ENCODE assay signal across 31 cellular contexts in the genomic region with DNA sequence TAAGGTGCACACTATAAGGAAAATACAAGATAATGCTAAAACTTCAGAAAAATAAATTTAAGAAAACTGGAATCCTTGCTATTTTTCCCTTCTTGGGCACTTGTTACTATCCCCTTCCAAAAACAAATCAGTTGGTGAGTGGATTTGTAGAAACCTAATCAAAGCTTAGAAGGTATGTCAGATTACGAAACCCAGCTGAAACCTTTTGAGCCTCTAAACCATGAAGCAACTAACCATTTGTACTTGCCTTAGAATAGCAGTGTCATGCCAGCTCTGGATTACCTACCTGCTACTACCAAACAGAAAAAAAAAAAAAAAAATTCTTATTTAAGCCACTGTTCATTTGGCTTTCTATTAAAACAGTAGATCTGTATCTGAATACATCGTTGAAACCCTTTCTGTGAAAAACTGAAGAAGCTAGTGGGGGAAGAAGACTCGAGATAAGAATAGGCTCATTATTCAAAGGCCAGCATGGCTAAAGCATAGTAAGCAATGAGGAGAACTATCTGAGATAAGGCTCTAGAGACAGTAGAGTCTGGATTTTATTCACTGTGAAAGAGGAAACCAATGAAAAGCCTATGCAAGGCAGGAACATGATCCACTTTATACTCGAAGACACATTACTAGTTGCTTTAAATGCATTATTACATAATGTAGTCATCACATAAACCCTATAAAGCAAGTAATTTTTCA. TPM values are rescaled to one million over a fixed set of nuclear protein-coding genes. Genes with fewer than 3 reads are reported as not detected.
DNase-seq lines count a peak whose midpoint lies in the region; ATAC-seq, FAIRE-seq and TF ChIP-seq lines count a peak whose summit lies in the region.
"Had no signal": no experiment of that assay in that cellular context is flagged by ENCODE, and none has a peak within 500 bp of the region (broad histone marks: within the 10 kb centered on the region; RNA-seq: fewer than 3 reads in every experiment).

No MANE protein-coding gene starts in this region.

- CTCF ChIA-PET in naive thymus-derived CD4-positive, alpha-beta T cell (lab: Charles Lee): no interaction called here

- DNase-seq in GM19239 (ENCODE audit: insufficient read length, low spot score): no peak
- DNase-seq in SK-MEL-5 (ENCODE audit: low read depth, low spot score): peak; percentile 62
- DNase-seq in erythroblast (lab: John Stamatoyannopoulos, UW): peak; percentile 41 to 56
- DNase-seq in naive thymus-derived CD4-positive, alpha-beta T cell: no peak
- DNase-seq in Ammon's horn (ENCODE audit: low spot score): no peak
- DNase-seq in CD1c-positive myeloid dendritic cell (ENCODE audit: extremely low spot score): no peak
- DNase-seq: activated CD4-positive, alpha-beta T cell treated with anti-CD3 and anti-CD28 coated beads for 1 hour; activated CD8-positive, alpha-beta T cell treated with anti-CD3 and anti-CD28 coated beads, Interleukin-2, amount 10 ng/mL, durations not matched to agents 7 days and 5 days; activated naive CD4-positive, alpha-beta T cell; amniotic stem cell; CD4-positive, CD25-positive, alpha-beta regulatory T cell; DMS153; foreskin keratinocyte; GM23248; immature natural killer cell; left ventricle myocardium superior; NCI-H146; NCI-H2171 treated with DMSO at 0.1 percent for 48 hours; NCI-H524 treated with DMSO at 0.1 percent for 48 hours; stimulated activated CD4-positive, alpha-beta T cell treated with anti-CD3 and anti-CD28 coated beads, Interleukin-4, amount 100 ng/mL, for 24 hours; stimulated activated naive CD8-positive, alpha-beta T cell treated with anti-CD3 and anti-CD28 coated beads, Interleukin-15, Interleukin-2, amounts not matched to agents 100 U/mL and 50 U/mL, for 24 hours; T1000; thyroid gland had no signal

- H3K27me3 ChIP-seq in naive thymus-derived CD4-positive, alpha-beta T cell (ENCODE audit: control insufficient read depth in 2 of 2, insufficient read depth in 2 of 2, low read length in 2 of 2): no peaks in the 10 kb centered on the region
- H3K27me3 ChIP-seq: cardiac muscle cell, foreskin keratinocyte, hepatocyte, neural progenitor cell, thyroid gland had no signal

- no peak overlapping the region for H3K27ac ChIP-seq in naive thymus-derived CD4-positive, alpha-beta T cell (ENCODE audit: low read depth, low read length)
- H3K27ac ChIP-seq: cardiac muscle cell, foreskin keratinocyte, GM23248, hepatocyte, neural progenitor cell, prostate gland, thyroid gland had no signal

- peaks cover 8 to 46% (median 35%) of the 10 kb centered on the region in 5 donors for H3K36me3 Mint-ChIP-seq in naive thymus-derived CD4-positive, alpha-beta T cell

- FAIRE-seq in GM19239 (lab: Jason Lieb, UNC): peak; percentile 21
- FAIRE-seq: G401.6 had no signal

- peaks cover 0 to 8% of the 10 kb centered on the region in 2 donors for H3K4me1 ChIP-seq in naive thymus-derived CD4-positive, alpha-beta T cell (ENCODE audit: control insufficient read depth in 2 of 2, insufficient read depth in 2 of 2, low read length in 2 of 2)
- H3K4me1 ChIP-seq: foreskin keratinocyte, prostate gland had no signal

- no peaks in the 10 kb centered on the region for H3K27me3 Mint-ChIP-seq in naive thymus-derived CD4-positive, alpha-beta T cell
- H3K27me3 Mint-ChIP-seq: CD4-positive, CD25-positive, alpha-beta regulatory T cell; dendritic cell treated with granulocyte-macrophage colony-stimulating factor and Interleukin-4, amounts not matched to agents 40 ng/mL and 50 ng/mL, for 4 days had no signal

- H3K9me3 Mint-ChIP-seq in naive thymus-derived CD4-positive, alpha-beta T cell: peaks cover 0 to 4% (median 0%) of the 10 kb centered on the region in 11 donors
- H3K9me3 Mint-ChIP-seq: dendritic cell treated with granulocyte-macrophage colony-stimulating factor and Interleukin-4, amounts not matched to agents 40 ng/mL and 50 ng/mL, for 4 days; immature natural killer cell had no signal

- no peak for TF ChIP-seq POLR2A in erythroblast (IDR thresholded peaks at IDR 0.05; ENCODE audit: low read length)

- H3K9me3 ChIP-seq in naive thymus-derived CD4-positive, alpha-beta T cell (ENCODE audit: control insufficient read depth in 2 of 3, low read length in 3 of 3): no peaks in the 10 kb centered on the region
- H3K9me3 ChIP-seq: prostate gland, thyroid gland had no signal

- H3K4me3 ChIP-seq in naive thymus-derived CD4-positive, alpha-beta T cell (ENCODE audit: low read length): no peak overlapping the region
- H3K4me3 ChIP-seq: cardiac muscle cell, GM23248, hepatocyte, neural progenitor cell, prostate gland, thyroid gland had no signal

- in situ Hi-C loops in SK-MEL-5 (cut with HindIII; ENCODE audit: low pct_unique_long_range_greater_than_20kb, low sequenced_read_pairs): no loop called here

- POLR2A ChIA-PET in naive thymus-derived CD4-positive, alpha-beta T cell (lab: Charles Lee): interaction anchor here (1.8 kb wide), 1 partner anchor 30 kb away, joined by 8 read pairs; the partner anchor contains the start of gene OSBPL8

- intact Hi-C loops in naive thymus-derived CD4-positive, alpha-beta T cell (cut with micrococcal nuclease): no loop called here

- H3K4me3 Mint-ChIP-seq in naive thymus-derived CD4-positive, alpha-beta T cell: peak overlapping the region in 2 of 10 donors; percentile 12 to 13
- H3K4me3 Mint-ChIP-seq: activated CD8-positive, alpha-beta T cell treated with anti-CD3 and anti-CD28 coated beads, Interleukin-2, amount 10 ng/mL, durations not matched to agents 7 days and 5 days; CD4-positive, CD25-positive, alpha-beta regulatory T cell; dendritic cell treated with granulocyte-macrophage colony-stimulating factor and Interleukin-4, amounts not matched to agents 40 ng/mL and 50 ng/mL, for 4 days; immature natural killer cell; neural progenitor cell had no signal

- H3K4me1 Mint-ChIP-seq in naive thymus-derived CD4-positive, alpha-beta T cell: peaks cover 8 to 78% (median 65%) of the 10 kb centered on the region in 7 donors
- H3K4me1 Mint-ChIP-seq: neural progenitor cell had no signal

- H3K27ac Mint-ChIP-seq in naive thymus-derived CD4-positive, alpha-beta T cell: peak overlapping the region in 2 of 9 donors; percentile 1 to 51
- H3K27ac Mint-ChIP-seq: activated CD8-positive, alpha-beta T cell treated with anti-CD3 and anti-CD28 coated beads, Interleukin-2, amount 10 ng/mL, durations not matched to agents 7 days and 5 days; dendritic cell treated with granulocyte-macrophage colony-stimulating factor and Interleukin-4, amounts not matched to agents 40 ng/mL and 50 ng/mL, for 4 days; neural progenitor cell had no signal

- ATAC-seq in naive thymus-derived CD4-positive, alpha-beta T cell: peak; percentile 26
- ATAC-seq in HG02623 (IDR thresholded peaks at IDR 0.05; ENCODE audit: unreplicated experiment) (no peak), GM18511 (IDR thresholded peaks at IDR 0.05; ENCODE audit: unreplicated experiment) (no peak)
- ATAC-seq: activated CD8-positive, alpha-beta T cell treated with anti-CD3 and anti-CD28 coated beads, Interleukin-2, amount 10 ng/mL, durations not matched to agents 7 days and 5 days; foreskin keratinocyte; left ventricle myocardium superior; stimulated activated naive CD8-positive, alpha-beta T cell treated with anti-CD3 and anti-CD28 coated beads, Interleukin-15, Interleukin-2, amounts not matched to agents 100 U/mL and 50 U/mL, for 24 hours had no signal

- no peaks in the 10 kb centered on the region for H3K36me3 ChIP-seq in naive thymus-derived CD4-positive, alpha-beta T cell (ENCODE audit: control insufficient read depth in 2 of 3, insufficient read depth in 3 of 3, low read length in 3 of 3)
- H3K36me3 ChIP-seq: cardiac muscle cell, neural progenitor cell, prostate gland, thyroid gland had no signal

RNA-seq across cellular contexts. Expression of gene OSBPL8, which starts 30.2 kb away (rescaled TPM):
- total RNA-seq in SK-MEL-5 (2014; rRNA removed; shearing (Covaris generic)): 46.3 and 54.2 TPM in 2 replicates
- polyA plus RNA-seq in SK-MEL-5 (2015; cell fraction: cytosol; rRNA removed): 37.6 and 61.1 TPM in 2 replicates
- 36.6 and 46.8 TPM in 2 replicates for polyA plus RNA-seq in SK-MEL-5 (2015; cell fraction: nucleus; rRNA removed)
- total RNA-seq in naive thymus-derived CD4-positive, alpha-beta T cell: 100 to 1,000 TPM; 113 to 146 (median 119) TPM
- 100 to 1,000 TPM; 140 to 157 TPM for polyA plus RNA-seq in naive thymus-derived CD4-positive, alpha-beta T cell

Comparison
In these comparisons a context has a peak if more than half of its experiments do, and no peak if none do; other contexts are left out.
1. DNase-seq: peak in SK-MEL-5 (single experiment) and erythroblast (2 of 2); none in GM19239 (single experiment), naive thymus-derived CD4-positive, alpha-beta T cell (0 of 9), Ammon's horn (single experiment) and CD1c-positive myeloid dendritic cell (single experiment).